Comparison of ENCODE assay signal across 8 cellular contexts in genomic region chr11:70397336-70397982, GRCh38. TPM values are rescaled to one million over a fixed set of nuclear protein-coding genes. Genes with fewer than 3 reads are reported as not detected.
A peak's percentile ranks its signal among the peaks of the same experiment; 100 is the strongest.
DNase-seq lines count a peak whose midpoint lies in the region; ATAC-seq, FAIRE-seq and TF ChIP-seq lines count a peak whose summit lies in the region.

No MANE protein-coding gene starts in this region.

- no peak for FAIRE-seq in pancreas (lab: Jason Lieb, UNC)

- H3K27me3 ChIP-seq in pancreas = no peaks in the 10 kb centered on the region

- WGBS in pancreas, 2 donors = 37 to 43% methylated on average over 18 of the region's 18 CpGs

- intact Hi-C loops in pancreas (cut with DNase I) = no loop called here

- H3K4me3 ChIP-seq in pancreas = peak overlapping the region; percentile 59 to 95 (median 85)

- TF ChIP-seq CTCF in pancreas (IDR thresholded peaks at IDR 0.05) = no peak

- no peaks in the 10 kb centered on the region for H3K36me3 ChIP-seq in pancreas

- peak; percentile 3 for DNase-seq in DMS 273 treated with DMSO at 0.1 percent for 48 hours (lab: John Stamatoyannopoulos, UW)
- DNase-seq in UCSD-AML1 (lab: John Stamatoyannopoulos, UW; ENCODE audit: unreplicated experiment) = peak; percentile 46
- DNase-seq in fibroblast of peridontal ligament (ENCODE audit: extremely low read depth) = peak; percentile 34
- peak in 3 of 6 donors; percentile 9 to 37 (median 29) for DNase-seq in pancreas
- no peak for DNase-seq in cerebellum (ENCODE audit: low spot score)
- DNase-seq in stimulated activated CD4-positive, alpha-beta T cell treated with anti-CD3 and anti-CD28 coated beads, Interleukin-4, amount 100 ng/mL, for 24 hours = no peak

- H3K9me3 ChIP-seq in pancreas = no peaks in the 10 kb centered on the region

- ATAC-seq in HG03460 (IDR thresholded peaks at IDR 0.05; ENCODE audit: unreplicated experiment) (peak; percentile 7), pancreas (peak; percentile 15 to 40 (median 26)), GM18517 (IDR thresholded peaks at IDR 0.05; ENCODE audit: unreplicated experiment) (no peak)

- peaks cover 0 to 15% (median 9%) of the 10 kb centered on the region in 3 donors for H3K4me1 ChIP-seq in pancreas

- H3K27ac ChIP-seq in pancreas = peak overlapping the region; percentile 44 to 87 (median 70)

RNA-seq across cellular contexts. Expression of gene CTTN, which starts 0.9 kb away (rescaled TPM):
- 100 to 1,000 TPM in 1 of 6 donors, 10 to 100 TPM in 5; 68.7 to 130 (median 82.7) TPM for total RNA-seq in pancreas
- polyA plus RNA-seq in pancreas = 100 to 1,000 TPM; 106 to 118 TPM
- 119 TPM for total RNA-seq in cerebellum

Comparison
In these comparisons a context has a peak if more than half of its experiments do, and no peak if none do; other contexts are left out.
1. DNase-seq: peak in DMS 273 treated with DMSO at 0.1 percent for 48 hours (single experiment), UCSD-AML1 (single experiment) and fibroblast of peridontal ligament (single experiment); none in cerebellum (single experiment) and stimulated activated CD4-positive, alpha-beta T cell treated with anti-CD3 and anti-CD28 coated beads, Interleukin-4, amount 100 ng/mL, for 24 hours (single experiment).